In genomic region chr22:28799125-28799833, GRCh38 we compare ENCODE assay signal across 8 cellular contexts. TPM values are rescaled to one million over a fixed set of nuclear protein-coding genes. Genes with fewer than 3 reads are reported as not detected.
DNase-seq lines count a peak whose midpoint lies in the region; TF ChIP-seq lines count a peak whose summit lies in the region.

No MANE protein-coding gene starts in this region.

- H3K4me1 ChIP-seq in KMS-11 (ENCODE audit: low read depth, poor library complexity, severe bottlenecking), result peaks cover 73% of the 10 kb centered on the region
- peaks cover 41% of the 10 kb centered on the region for H3K4me1 ChIP-seq in muscle layer of colon (ENCODE audit: insufficient read depth, low read length)
- H3K4me1 ChIP-seq in uterus, result peaks cover 4 to 10% of the 10 kb centered on the region in 2 donors

- peak overlapping the region; percentile 99 for H3K4me2 ChIP-seq in KMS-11

- H3K27ac ChIP-seq in KMS-11 (peak overlapping the region; percentile 99), epithelial cell of prostate (peak overlapping the region; percentile 99), muscle layer of colon (ENCODE audit: low read depth, low read length) (peak overlapping the region; percentile 99), uterus (peak overlapping the region; percentile 100)

- H3K79me2 ChIP-seq in KMS-11 (ENCODE audit: insufficient read depth, low read depth), result peaks cover 95% of the 10 kb centered on the region

- H3K27me3 ChIP-seq in KMS-11 (ENCODE audit: insufficient read depth, low read depth), result no peaks in the 10 kb centered on the region
- no peaks in the 10 kb centered on the region for H3K27me3 ChIP-seq in muscle layer of colon (ENCODE audit: control insufficient read depth in 1 of 2, insufficient read depth in 2 of 2, low read length in 2 of 2)
- no peaks in the 10 kb centered on the region for H3K27me3 ChIP-seq in uterus

- H3K9ac ChIP-seq in KMS-11, result peak overlapping the region; percentile 100
- peak overlapping the region; percentile 78 for H3K9ac ChIP-seq in muscle layer of colon (ENCODE audit: low read length)

- H3K4me3 ChIP-seq in KMS-11 (IDR thresholded peaks at IDR 0.05; ENCODE audit: insufficient read depth, low read depth, low read length), result peak overlapping the region; percentile 74
- peak overlapping the region; percentile 98 for H3K4me3 ChIP-seq in WI38 (ENCODE audit: low read depth, low read length)
- peak overlapping the region; percentile 90 to 96 for H3K4me3 ChIP-seq in muscle layer of colon (ENCODE audit: low read depth in 1 of 2, low read length in 2 of 2)
- peak overlapping the region; percentile 90 to 92 for H3K4me3 ChIP-seq in uterus

- DNase-seq in NCI-H1105 treated with DMSO at 0.1 percent for 48 hours (lab: John Stamatoyannopoulos, UW) (peak; percentile 37), NCI-H1105 (lab: John Stamatoyannopoulos, UW) (no peak), epithelial cell of prostate (ENCODE audit: low read depth, low spot score) (peak; percentile 74), uterus (peak; percentile 66 to 85), ecto neural progenitor cell (ENCODE audit: low spot score) (no peak)

- TF ChIP-seq CTCF in KMS-11 (conservative IDR thresholded peaks at IDR 0.05; ENCODE audit: low read depth, low read length), result no peak
- TF ChIP-seq CTCF in WI38 (IDR thresholded peaks at IDR 0.05; ENCODE audit: low read depth, low read length), result no peak
- no peak for TF ChIP-seq CTCF in uterus (IDR thresholded peaks at IDR 0.05)

- H4K20me1 ChIP-seq in KMS-11 (ENCODE audit: insufficient read depth), result peaks cover 23% of the 10 kb centered on the region

- H3K9me3 ChIP-seq in muscle layer of colon (ENCODE audit: low read length), result no peaks in the 10 kb centered on the region
- H3K9me3 ChIP-seq in uterus, result no peaks in the 10 kb centered on the region

- no peak overlapping the region for H2AFZ ChIP-seq in KMS-11 (ENCODE audit: low read depth)

- peak; percentile 47 to 67 for TF ChIP-seq POLR2A in uterus (IDR thresholded peaks at IDR 0.05)

- intact Hi-C loops in uterus (cut with DNase I; ENCODE audit: low total_unique reads), result no loop called here

- H3K36me3 ChIP-seq in KMS-11 (ENCODE audit: insufficient read depth) (peaks cover 36% of the 10 kb centered on the region), muscle layer of colon (ENCODE audit: insufficient read depth, low read length) (peaks cover 30% of the 10 kb centered on the region), uterus (no peaks in the 10 kb centered on the region)

RNA-seq across cellular contexts. Expression of gene XBP1, which starts 1.1 kb away (rescaled TPM):
- 100 to 1,000 TPM in 3 of 4 donors, 10 to 100 TPM in 1; 64.0 to 231 (median 163) TPM for total RNA-seq in uterus

RNA-seq across cellular contexts. Expression of gene CCDC117, which starts 26.8 kb away (rescaled TPM):
- total RNA-seq in uterus, result 10 to 100 TPM; 13.8 to 49.8 (median 19.5) TPM

RNA-seq across cellular contexts. Expression of gene HSCB, which starts 57.4 kb away (rescaled TPM):
- 10 to 100 TPM; 13.6 to 52.4 (median 15.9) TPM for total RNA-seq in uterus

RNA-seq across cellular contexts. Expression of gene CHEK2, which starts 57.7 kb away (rescaled TPM):
- 10 to 100 TPM in 1 of 4 donors, 1 to 10 TPM in 1, under 1 TPM in 1, not detected in 1; 0.26 to 14.5 (median 8.4) TPM for total RNA-seq in uterus

Comparison
In these comparisons a context has a peak if more than half of its experiments do, and no peak if none do; other contexts are left out.
1. DNase-seq: peak in NCI-H1105 treated with DMSO at 0.1 percent for 48 hours (single experiment), epithelial cell of prostate (single experiment) and uterus (2 of 2); none in NCI-H1105 (single experiment) and ecto neural progenitor cell (single experiment).
2. Peak in every context shown above with its lines, with median percentiles within 50 percentile points of each other: H3K27ac ChIP-seq and H3K4me3 ChIP-seq.